ENCODE assay signal across 8 cellular contexts in genomic region chr7:15015545-15016314, GRCh38.
A peak's percentile ranks its signal among the peaks of the same experiment; 100 is the strongest.
DNase-seq lines count a peak whose midpoint lies in the region; ATAC-seq and TF ChIP-seq lines count a peak whose summit lies in the region.

No MANE protein-coding gene starts in this region.

- H3K4me1 ChIP-seq in Panc1 (ENCODE audit: control insufficient read depth, insufficient read depth, low read length), result no peaks in the 10 kb centered on the region
- H3K4me1 ChIP-seq in lung (ENCODE audit: control insufficient read depth in 2 of 2, insufficient read depth in 2 of 2, low read length in 2 of 2), result peaks cover 0 to 3% of the 10 kb centered on the region in 2 donors
- H3K4me1 ChIP-seq in aorta (ENCODE audit: control insufficient read depth in 1 of 2, insufficient read depth in 2 of 2, low read length in 2 of 2), result no peaks in the 10 kb centered on the region

- peaks cover 0 to 1% of the 10 kb centered on the region in 2 donors for H3K9me3 Mint-ChIP-seq in effector memory CD8-positive, alpha-beta T cell

- BruUV-seq in Panc1 (replicated peaks; lab: Mats Ljungman, UMichigan), result no TSS peak

- no peak overlapping the region for H3K27ac Mint-ChIP-seq in effector memory CD8-positive, alpha-beta T cell

- TF ChIP-seq CTCF in 22Rv1 (IDR thresholded peaks at IDR 0.05) (peak; percentile 95), GM12872 (IDR thresholded peaks at IDR 0.05; ENCODE audit: insufficient read depth, low read depth, low read length) (peak; percentile 53), Panc1 (IDR thresholded peaks at IDR 0.05) (peak; percentile 79), lung (IDR thresholded peaks at IDR 0.05; ENCODE audit: control extremely low read depth, extremely low read depth) (no peak)

- CTCF ChIA-PET in Panc1 (lab: Charles Lee), result interaction anchor here (0.5 to 1.4 kb wide), 6 partner anchors 8 to 593 kb away, joined by 3 to 12 read pairs (median 4); no protein-coding TSS in a partner anchor

- H3K36me3 ChIP-seq in Panc1 (ENCODE audit: control insufficient read depth, insufficient read depth, low read length) (no peaks in the 10 kb centered on the region), lung (ENCODE audit: control insufficient read depth in 2 of 2, insufficient read depth in 2 of 2, low read length in 2 of 2) (no peaks in the 10 kb centered on the region), aorta (ENCODE audit: control insufficient read depth in 1 of 2, insufficient read depth in 2 of 2, low read length in 1 of 2) (no peaks in the 10 kb centered on the region)

- no peaks in the 10 kb centered on the region for H3K36me3 Mint-ChIP-seq in effector memory CD8-positive, alpha-beta T cell (ENCODE audit: insufficient read depth)

- H3K4me3 Mint-ChIP-seq in effector memory CD8-positive, alpha-beta T cell, result no peak overlapping the region

- peak overlapping the region; percentile 1 to 7; a peak in 2 of 4 replicates for H3K4me3 ChIP-seq in Panc1 (ENCODE audit: low read depth in 2 of 2, low read length in 2 of 2)
- H3K4me3 ChIP-seq in lung, result no peak overlapping the region
- peak overlapping the region in 1 of 2 donors; percentile 14 for H3K4me3 ChIP-seq in aorta (ENCODE audit: low read length in 2 of 2)

- ATAC-seq in HG02610 (IDR thresholded peaks at IDR 0.05; ENCODE audit: unreplicated experiment), result peak; percentile 94
- peak; percentile 97 for ATAC-seq in Panc1
- ATAC-seq in effector memory CD8-positive, alpha-beta T cell (replicated peaks), result peak; percentile 56
- ATAC-seq in lung (ENCODE audit: insufficient read depth, low FRiP score), result peak; percentile 84
- peak; percentile 73 for ATAC-seq in aorta (ENCODE audit: low FRiP score)

- intact Hi-C loops in Panc1 (cut with micrococcal nuclease; ENCODE audit: unreplicated experiment) (loop anchor here (2.0 to 10.0 kb wide), 2 partner anchors 297 to 1059 kb away; no protein-coding TSS in a partner anchor), aorta (cut with DNase I) (loop anchor here (5.0 to 10.0 kb wide), 2 partner anchors 298 to 301 kb away; no protein-coding TSS in a partner anchor)

- H3K4me1 Mint-ChIP-seq in effector memory CD8-positive, alpha-beta T cell (ENCODE audit: low read depth in 2 of 2), result no peaks in the 10 kb centered on the region

- H3K9me3 ChIP-seq in Panc1 (ENCODE audit: control insufficient read depth, insufficient read depth, low read depth, low read length) (no peaks in the 10 kb centered on the region), lung (ENCODE audit: control insufficient read depth in 2 of 2, insufficient read depth in 1 of 2, low read length in 1 of 2) (no peaks in the 10 kb centered on the region), aorta (ENCODE audit: control insufficient read depth, low read length) (no peaks in the 10 kb centered on the region)

- H3K27me3 ChIP-seq in Panc1 (ENCODE audit: control insufficient read depth, insufficient read depth, low read length), result no peaks in the 10 kb centered on the region
- H3K27me3 ChIP-seq in lung (ENCODE audit: control insufficient read depth, insufficient read depth), result no peaks in the 10 kb centered on the region
- no peaks in the 10 kb centered on the region for H3K27me3 ChIP-seq in aorta (ENCODE audit: control insufficient read depth in 1 of 2, insufficient read depth in 2 of 2, low read length in 1 of 2)

- DNase-seq in M059J (ENCODE audit: low read depth), result peak; percentile 83
- peak; percentile 22 for DNase-seq in Panc1 (ENCODE audit: low read depth, low spot score)
- no peak for DNase-seq in effector memory CD8-positive, alpha-beta T cell
- DNase-seq in lung (ENCODE audit: low spot score), result no peak
- DNase-seq in aorta, result no peak

- WGBS in lung, 2 donors, result 25 to 41% methylated on average over 8 of the region's 8 CpGs
- WGBS in aorta, 2 donors, result 15 to 16% methylated on average over 8 of the region's 8 CpGs

- POLR2A ChIA-PET in Panc1 (lab: Charles Lee), result interaction anchor here (1.0 kb wide), 1 partner anchor 298 kb away, joined by 3 read pairs; no protein-coding TSS in a partner anchor

- H3K27me3 Mint-ChIP-seq in effector memory CD8-positive, alpha-beta T cell, result no peaks in the 10 kb centered on the region

- H3K27ac ChIP-seq in 22Rv1 (peak overlapping the region; percentile 59), Panc1 (ENCODE audit: low read length) (no peak overlapping the region), lung (ENCODE audit: low read depth in 1 of 2, low read length in 1 of 2) (peak overlapping the region in 1 of 2 donors; percentile 66), aorta (ENCODE audit: low read depth in 1 of 2, low read length in 2 of 2) (no peak overlapping the region)

- in situ Hi-C loops in Panc1 (cut with HindIII; ENCODE audit: low pct_unique_long_range_greater_than_20kb, low sequenced_read_pairs), result no loop called here

Comparison
In these comparisons a context has a peak if more than half of its experiments do, and no peak if none do; other contexts are left out.
1. DNase-seq: peak in M059J (single experiment) and Panc1 (single experiment); none in effector memory CD8-positive, alpha-beta T cell (0 of 3), lung (single experiment) and aorta (0 of 2).
2. Peak in every context shown above with its lines, with median percentiles within 50 percentile points of each other: ATAC-seq.